Comparison of ENCODE assay signal across 20 cellular contexts in the genomic region with DNA sequence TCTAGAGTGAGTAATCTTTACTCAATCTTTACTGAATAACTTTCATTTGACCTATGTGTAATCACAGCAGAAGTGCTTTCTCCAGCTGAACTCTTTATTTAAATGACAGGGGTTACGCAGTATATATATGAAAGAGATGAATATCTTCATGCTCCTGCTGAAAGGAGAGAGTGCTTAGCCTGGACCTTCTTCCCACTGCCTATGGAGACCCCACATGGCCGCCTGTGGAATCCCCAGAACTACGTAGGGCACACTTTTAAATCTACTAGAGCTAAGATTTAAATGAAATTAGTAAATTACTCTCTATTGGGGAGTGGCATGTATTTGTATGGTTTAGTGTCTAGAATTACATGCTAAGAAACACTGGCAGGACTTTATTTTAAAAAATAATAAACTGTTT.
A peak's percentile ranks its signal among the peaks of the same experiment; 100 is the strongest.
DNase-seq lines count a peak whose midpoint lies in the region; ATAC-seq and TF ChIP-seq lines count a peak whose summit lies in the region.
"Had no signal": no experiment of that assay in that cellular context is flagged by ENCODE, and none has a peak within 500 bp of the region (broad histone marks: within the 10 kb centered on the region; RNA-seq: fewer than 3 reads in every experiment).

No MANE protein-coding gene starts in this region.

- H4K20me1 ChIP-seq in OCI-LY7 (ENCODE audit: insufficient read depth, low read length): no peaks in the 10 kb centered on the region

- no peaks in the 10 kb centered on the region for H3K9me2 ChIP-seq in OCI-LY7 (ENCODE audit: insufficient read depth, low read length)

- no peak overlapping the region for H2BK12ac ChIP-seq in trophoblast cell (ENCODE audit: low read length)

- H3K18ac ChIP-seq in trophoblast cell (ENCODE audit: low read length): no peak overlapping the region

- peak; percentile 34 for DNase-seq in DMS 273 (lab: John Stamatoyannopoulos, UW; ENCODE audit: unreplicated experiment)
- no peak for DNase-seq in DMS 273 treated with DMSO at 0.1 percent for 48 hours (lab: John Stamatoyannopoulos, UW)
- DNase-seq in NCI-H69 (lab: John Stamatoyannopoulos, UW): peak; percentile 48
- peak; percentile 30 for DNase-seq in cerebellar cortex (ENCODE audit: low spot score)
- no peak for DNase-seq in trophoblast cell
- no peak for DNase-seq in OCI-LY7 (ENCODE audit: low spot score)
- DNase-seq in Right ventricle myocardium superior: no peak
- DNase-seq: activated CD4-positive, alpha-beta T cell treated with anti-CD3 and anti-CD28 coated beads, Interleukin-2, amount 10 ng/mL, durations not matched to agents 7 days and 5 days; activated naive CD4-positive, alpha-beta T cell; erythroblast; glutamatergic neuron; NCI-H1930; PC-9; stimulated activated CD4-positive, alpha-beta T cell treated with anti-CD3 and anti-CD28 coated beads, Interleukin-12 subunit alpha, Interleukin-12 subunit beta, amount 100 ng/mL, for 4 hours; thyroid gland had no signal

- no peaks in the 10 kb centered on the region for H3K27me3 ChIP-seq in trophoblast cell (ENCODE audit: insufficient read depth, low read length)
- H3K27me3 ChIP-seq: thyroid gland had no signal

- H2AFZ ChIP-seq in trophoblast cell (ENCODE audit: insufficient read depth, low read length, poor library complexity) (no peak overlapping the region), OCI-LY7 (ENCODE audit: low read length) (no peak overlapping the region)
- H2AFZ ChIP-seq: PC-9 had no signal

- no peak overlapping the region for H3K4me3 ChIP-seq in trophoblast cell (ENCODE audit: low read depth, low read length)
- no peak overlapping the region for H3K4me3 ChIP-seq in OCI-LY7 (ENCODE audit: low read depth, low read length, poor library complexity, severe bottlenecking)
- H3K4me3 ChIP-seq: PC-9, thyroid gland had no signal

- no peak overlapping the region for H4K91ac ChIP-seq in trophoblast cell (ENCODE audit: low read depth, low read length)

- H4K12ac ChIP-seq in trophoblast cell (ENCODE audit: low read depth, low read length): no peak overlapping the region

- H3K4me2 ChIP-seq in trophoblast cell (ENCODE audit: low read length) (no peak overlapping the region), OCI-LY7 (ENCODE audit: low read length) (no peak overlapping the region)
- H3K4me2 ChIP-seq: PC-9 had no signal

- H3K36me3 ChIP-seq in trophoblast cell (ENCODE audit: control insufficient read depth in 1 of 2, insufficient read depth in 2 of 2, low read length in 2 of 2) (no peaks in the 10 kb centered on the region), OCI-LY7 (ENCODE audit: insufficient read depth, low read length) (no peaks in the 10 kb centered on the region)
- H3K36me3 ChIP-seq: thyroid gland had no signal

- H3K27ac ChIP-seq in trophoblast cell (ENCODE audit: low read depth, low read length) (no peak overlapping the region), OCI-LY7 (ENCODE audit: low read depth, low read length, poor library complexity, severe bottlenecking) (no peak overlapping the region)
- H3K27ac ChIP-seq: C4-2B, PC-9, thyroid gland had no signal

- H3K79me1 ChIP-seq in trophoblast cell (ENCODE audit: low read length): no peaks in the 10 kb centered on the region

- peaks cover 21% of the 10 kb centered on the region for H3K4me1 Mint-ChIP-seq in nephron
- H3K4me1 Mint-ChIP-seq: activated CD4-positive, alpha-beta T cell treated with anti-CD3 and anti-CD28 coated beads, Interleukin-2, amount 10 ng/mL, durations not matched to agents 7 days and 5 days; stimulated activated effector memory CD8-positive, alpha-beta T cell treated with anti-CD3 and anti-CD28 coated beads, Interleukin-12 subunit alpha, Interleukin-12 subunit beta, amount 100 ng/mL, for 72 hours had no signal

- no peak for ATAC-seq in Right ventricle myocardium superior (ENCODE audit: poor library complexity)
- ATAC-seq: natural killer cell treated with Interleukin-12 subunit alpha and Interleukin-12 subunit beta and Interleukin-15 and Interleukin-18, amount 100 ng/mL, for 72 hours; stimulated activated effector memory CD8-positive, alpha-beta T cell treated with anti-CD3 and anti-CD28 coated beads, Interleukin-12 subunit alpha, Interleukin-12 subunit beta, amount 100 ng/mL, for 72 hours had no signal

- no peaks in the 10 kb centered on the region for H3K27me3 Mint-ChIP-seq in nephron (ENCODE audit: low read depth)
- H3K27me3 Mint-ChIP-seq: brain had no signal

- H3K27ac Mint-ChIP-seq in nephron: peak overlapping the region in 2 of 3 experiments; percentile 59 to 64
- H3K27ac Mint-ChIP-seq: activated CD4-positive, alpha-beta T cell treated with anti-CD3 and anti-CD28 coated beads, Interleukin-2, amount 10 ng/mL, durations not matched to agents 7 days and 5 days; natural killer cell treated with Interleukin-12 subunit alpha and Interleukin-12 subunit beta and Interleukin-15 and Interleukin-18, amount 100 ng/mL, for 72 hours; stimulated activated effector memory CD8-positive, alpha-beta T cell treated with anti-CD3 and anti-CD28 coated beads, Interleukin-12 subunit alpha, Interleukin-12 subunit beta, amount 100 ng/mL, for 72 hours had no signal

- H2BK5ac ChIP-seq in trophoblast cell (ENCODE audit: low read depth, low read length, poor library complexity): no peak overlapping the region

- no peak overlapping the region for H3K4ac ChIP-seq in trophoblast cell (ENCODE audit: low read depth, low read length)

- H3K14ac ChIP-seq in trophoblast cell (ENCODE audit: low read length): no peak overlapping the region

- peaks cover 3% of the 10 kb centered on the region for H3K9me3 Mint-ChIP-seq in nephron
- H3K9me3 Mint-ChIP-seq: activated CD4-positive, alpha-beta T cell treated with anti-CD3 and anti-CD28 coated beads, Interleukin-2, amount 10 ng/mL, durations not matched to agents 7 days and 5 days; brain; natural killer cell treated with Interleukin-12 subunit alpha and Interleukin-12 subunit beta and Interleukin-15 and Interleukin-18, amount 100 ng/mL, for 72 hours; stimulated activated effector memory CD8-positive, alpha-beta T cell treated with anti-CD3 and anti-CD28 coated beads, Interleukin-12 subunit alpha, Interleukin-12 subunit beta, amount 100 ng/mL, for 72 hours had no signal

- CTCF ChIA-PET in OCI-LY7 (lab: Charles Lee; ENCODE audit: unreplicated experiment): no interaction called here

- intact Hi-C loops in OCI-LY7 (cut with micrococcal nuclease; ENCODE audit: unreplicated experiment) (no loop called here), Right ventricle myocardium superior (cut with DNase I) (no loop called here)

- no peaks in the 10 kb centered on the region for H3K36me3 Mint-ChIP-seq in nephron (ENCODE audit: low read depth)
- H3K36me3 Mint-ChIP-seq: brain; natural killer cell treated with Interleukin-12 subunit alpha and Interleukin-12 subunit beta and Interleukin-15 and Interleukin-18, amount 100 ng/mL, for 72 hours; stimulated activated effector memory CD8-positive, alpha-beta T cell treated with anti-CD3 and anti-CD28 coated beads, Interleukin-12 subunit alpha, Interleukin-12 subunit beta, amount 100 ng/mL, for 72 hours had no signal

- H3K9ac ChIP-seq in trophoblast cell (ENCODE audit: low read length): no peak overlapping the region

- POLR2A ChIA-PET in OCI-LY7 (lab: Charles Lee): no interaction called here

- BruUV-seq in OCI-LY7 (replicated peaks; lab: Mats Ljungman, UMichigan): no TSS peak

- WGBS in trophoblast cell (ENCODE audit: extremely low coverage, insufficient coverage, insufficient read length): no CpG with 5 or more reads among the region's 3 CpGs

- H3K23ac ChIP-seq in trophoblast cell (ENCODE audit: low read length): no peak overlapping the region

- no peak overlapping the region for H4K8ac ChIP-seq in trophoblast cell (ENCODE audit: low read depth, low read length)

- no peak overlapping the region for H2BK120ac ChIP-seq in trophoblast cell (ENCODE audit: insufficient read depth, low read length, poor library complexity)

- H3K9me3 ChIP-seq in trophoblast cell (ENCODE audit: insufficient read depth, low read depth, low read length) (peaks cover 1% of the 10 kb centered on the region), OCI-LY7 (ENCODE audit: low read length) (no peaks in the 10 kb centered on the region)
- H3K9me3 ChIP-seq: thyroid gland had no signal

- no peaks in the 10 kb centered on the region for H3K4me1 ChIP-seq in trophoblast cell (ENCODE audit: control insufficient read depth in 1 of 2, insufficient read depth in 2 of 2, low read length in 2 of 2)
- H3K4me1 ChIP-seq in OCI-LY7 (ENCODE audit: insufficient read depth, low read length, poor library complexity, severe bottlenecking): no peaks in the 10 kb centered on the region
- H3K4me1 ChIP-seq: thyroid gland had no signal

- H2AK5ac ChIP-seq in trophoblast cell (ENCODE audit: low read length): no peak overlapping the region

- peak; percentile 11 to 33 (median 24) for TF ChIP-seq CTCF in nephron (IDR thresholded peaks at IDR 0.05; ENCODE audit: unreplicated experiment in 3 of 3)
- no peak for TF ChIP-seq CTCF in OCI-LY7 (conservative IDR thresholded peaks at IDR 0.05; ENCODE audit: low read length)

- no peak overlapping the region for H3K4me3 Mint-ChIP-seq in nephron
- H3K4me3 Mint-ChIP-seq: activated CD4-positive, alpha-beta T cell treated with anti-CD3 and anti-CD28 coated beads, Interleukin-2, amount 10 ng/mL, durations not matched to agents 7 days and 5 days; natural killer cell treated with Interleukin-12 subunit alpha and Interleukin-12 subunit beta and Interleukin-15 and Interleukin-18, amount 100 ng/mL, for 72 hours; stimulated activated effector memory CD8-positive, alpha-beta T cell treated with anti-CD3 and anti-CD28 coated beads, Interleukin-12 subunit alpha, Interleukin-12 subunit beta, amount 100 ng/mL, for 72 hours had no signal

- no peaks in the 10 kb centered on the region for H3K79me2 ChIP-seq in trophoblast cell (ENCODE audit: control insufficient read depth, insufficient read depth, low read length, poor library complexity)
- H3K79me2 ChIP-seq in OCI-LY7 (ENCODE audit: insufficient read depth, low read depth, low read length): no peaks in the 10 kb centered on the region

Comparison
In these comparisons a context has a peak if more than half of its experiments do, and no peak if none do; other contexts are left out.
1. DNase-seq: peak in DMS 273 (single experiment), NCI-H69 (single experiment) and cerebellar cortex (single experiment); none in DMS 273 treated with DMSO at 0.1 percent for 48 hours (single experiment), trophoblast cell (0 of 2), OCI-LY7 (single experiment) and Right ventricle myocardium superior (single experiment).